ENCODE assay signal across 11 cellular contexts in the genomic region with DNA sequence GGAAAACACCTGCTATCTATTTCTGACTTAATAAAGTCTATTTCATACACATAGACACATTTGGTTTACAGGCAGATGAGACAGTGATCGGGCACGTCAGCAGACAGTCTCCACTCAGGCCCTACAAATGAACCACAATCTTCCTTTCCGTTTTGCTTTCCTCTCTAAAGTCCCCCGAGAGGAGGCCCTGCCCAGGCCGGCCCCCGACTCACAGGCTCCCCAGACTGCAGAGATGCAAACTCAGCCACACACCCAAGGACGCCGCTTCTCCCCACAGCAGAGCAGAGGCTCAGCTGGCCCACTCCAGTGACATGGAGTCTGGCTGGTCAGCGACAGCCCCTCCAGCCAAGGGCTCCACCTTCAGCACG. TPM values are rescaled to one million over a fixed set of nuclear protein-coding genes. Genes with fewer than 3 reads are reported as not detected.
DNase-seq lines count a peak whose midpoint lies in the region; ATAC-seq and TF ChIP-seq lines count a peak whose summit lies in the region.
"Had no signal": no experiment of that assay in that cellular context is flagged by ENCODE, and none has a peak within 500 bp of the region (broad histone marks: within the 10 kb centered on the region; RNA-seq: fewer than 3 reads in every experiment).

No MANE protein-coding gene starts in this region.

- peaks cover 38 to 53% (median 47%) of the 10 kb centered on the region in 3 donors for H3K4me1 Mint-ChIP-seq in naive B cell
- no peaks in the 10 kb centered on the region for H3K4me1 Mint-ChIP-seq in mesothelial cell of epicardium
- H3K4me1 Mint-ChIP-seq: WTC11 had no signal

- peak overlapping the region in 6 of 8 donors; percentile 6 to 83 (median 68) for H3K4me3 Mint-ChIP-seq in naive B cell
- no peak overlapping the region for H3K4me3 Mint-ChIP-seq in mesothelial cell of epicardium
- H3K4me3 Mint-ChIP-seq: WTC11 had no signal

- ATAC-seq in GM18502 (IDR thresholded peaks at IDR 0.05; ENCODE audit: poor library complexity, unreplicated experiment) (peak; percentile 39), GM21576 (IDR thresholded peaks at IDR 0.05; ENCODE audit: unreplicated experiment) (peak; percentile 39), naive B cell (ENCODE audit: low read depth in 2 of 2) (peak; percentile 35 to 59), sciatic nerve (no peak)
- ATAC-seq: WTC11 had no signal

- H3K27ac Mint-ChIP-seq in naive B cell (peak overlapping the region; percentile 82 to 97 (median 96)), mesothelial cell of epicardium (no peak overlapping the region)
- H3K27ac Mint-ChIP-seq: WTC11 had no signal

- H3K9me3 Mint-ChIP-seq in naive B cell (peaks cover 0 to 4% (median 0%) of the 10 kb centered on the region in 7 donors), mesothelial cell of epicardium (no peaks in the 10 kb centered on the region)
- H3K9me3 Mint-ChIP-seq: WTC11 had no signal

- H3K36me3 Mint-ChIP-seq in naive B cell, result peaks cover 10 to 18% of the 10 kb centered on the region in 2 donors
- no peaks in the 10 kb centered on the region for H3K36me3 Mint-ChIP-seq in mesothelial cell of epicardium

- no peaks in the 10 kb centered on the region for H3K27me3 Mint-ChIP-seq in naive B cell
- H3K27me3 Mint-ChIP-seq in mesothelial cell of epicardium (ENCODE audit: low read depth), result no peaks in the 10 kb centered on the region

- peak; percentile 33 for DNase-seq in T-helper 22 cell (ENCODE audit: low read depth)
- DNase-seq in naive B cell, result peak; percentile 40
- DNase-seq in NCI-H748 (lab: John Stamatoyannopoulos, UW; ENCODE audit: unreplicated experiment), result no peak
- no peak for DNase-seq in amygdala (lab: John Stamatoyannopoulos, UW)
- no peak for DNase-seq in sciatic nerve (ENCODE audit: low spot score)
- no peak for DNase-seq in mesothelial cell of epicardium (ENCODE audit: low spot score in 2 of 2, unreplicated experiment in 2 of 2)
- DNase-seq: DMS79, NCI-H1048 had no signal

- intact Hi-C loops in sciatic nerve (cut with DNase I), result no loop called here

- no peak for TF ChIP-seq CTCF in mesothelial cell of epicardium (IDR thresholded peaks at IDR 0.05; ENCODE audit: unreplicated experiment)

RNA-seq across cellular contexts. Expression of gene MTERF4, which starts 9.3 kb away (rescaled TPM):
- polyA plus RNA-seq in naive B cell (ENCODE audit: low read depth in 6 of 6), result 10 to 100 TPM; 45.7 to 71.2 (median 58.3) TPM
- total RNA-seq in sciatic nerve (33.5 TPM), mesothelial cell of epicardium (47.9 to 55.9 TPM (median 53.7 TPM) in 3 replicates)

RNA-seq across cellular contexts. Expression of gene PASK, which starts 37.8 kb away (rescaled TPM):
- polyA plus RNA-seq in naive B cell (ENCODE audit: low read depth in 6 of 6), result 10 to 100 TPM in 2 of 6 donors, 1 to 10 TPM in 4; 3.9 to 17.4 (median 9.1) TPM
- total RNA-seq in sciatic nerve, result 7.0 TPM
- total RNA-seq in mesothelial cell of epicardium, result 26.1 to 31.0 TPM (median 30.8 TPM) in 3 replicates

RNA-seq across cellular contexts. Expression of gene PPP1R7, which starts 38.8 kb away (rescaled TPM):
- 100 to 1,000 TPM in 5 of 6 donors, 10 to 100 TPM in 1; 96.4 to 130 (median 112) TPM for polyA plus RNA-seq in naive B cell (ENCODE audit: low read depth in 6 of 6)
- 45.3 TPM for total RNA-seq in sciatic nerve
- total RNA-seq in mesothelial cell of epicardium, result 37.3 to 40.4 TPM (median 37.8 TPM) in 3 replicates

Comparison
In these comparisons a context has a peak if more than half of its experiments do, and no peak if none do; other contexts are left out.
1. DNase-seq: peak in T-helper 22 cell (single experiment) and naive B cell (single experiment); none in NCI-H748 (single experiment), amygdala (0 of 56), sciatic nerve (single experiment) and mesothelial cell of epicardium (0 of 2).